Comparison of ENCODE assay signal across 10 cellular contexts in the genomic region with DNA sequence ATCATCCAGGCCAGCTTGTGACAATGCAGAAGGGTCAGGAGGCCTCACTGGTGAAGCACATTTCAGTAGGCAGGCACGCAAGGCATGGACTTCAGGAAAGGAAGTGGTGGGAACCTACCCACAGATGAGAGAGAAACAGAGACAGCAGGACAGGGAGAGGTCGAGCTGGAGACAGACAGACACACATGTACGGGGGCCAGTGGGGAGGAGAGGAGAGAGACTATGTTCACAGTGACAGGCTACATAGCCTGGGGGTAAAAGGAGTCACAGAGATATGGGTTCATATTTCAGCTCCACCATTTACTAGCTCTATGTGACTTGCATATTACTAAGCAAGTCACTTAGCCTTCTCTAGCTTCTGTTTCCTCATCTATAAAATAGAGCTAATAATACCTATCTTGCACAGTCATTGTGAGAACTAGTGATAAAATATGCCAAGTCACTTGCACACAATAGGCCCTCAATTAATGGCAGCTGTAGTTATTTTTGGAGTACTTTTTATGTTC.
DNase-seq lines count a peak whose midpoint lies in the region; ATAC-seq, FAIRE-seq and TF ChIP-seq lines count a peak whose summit lies in the region.
"Had no signal": no experiment of that assay in that cellular context is flagged by ENCODE, and none has a peak within 500 bp of the region (broad histone marks: within the 10 kb centered on the region; RNA-seq: fewer than 3 reads in every experiment).

No MANE protein-coding gene starts in this region.

- TF ChIP-seq CTCF in RWPE1 (conservative IDR thresholded peaks at IDR 0.05; ENCODE audit: low read depth) = no peak

- peak; percentile 92 for FAIRE-seq in GM18507 (lab: Jason Lieb, UNC)

- ATAC-seq in GM21619 (IDR thresholded peaks at IDR 0.05; ENCODE audit: unreplicated experiment) (peak; percentile 53), esophagus mucosa (peak; percentile 34)

- POLR2A ChIA-PET in RWPE1 (lab: Yijun Ruan, JAX; ENCODE audit: low non-redundant PET) = no interaction called here

- no peak overlapping the region for H3K27ac ChIP-seq in RWPE1
- H3K27ac ChIP-seq: thoracic aorta had no signal

- in situ Hi-C loops in KBM-7 (cut with MboI; ENCODE audit: low pct_unique_long_range_greater_than_20kb, low sequenced_read_pairs) = no loop called here
- in situ Hi-C loops in G401 (cut with HindIII; ENCODE audit: low sequenced_read_pairs) = no loop called here

- no peaks in the 10 kb centered on the region for H3K36me3 ChIP-seq in H7 (replicated peaks; ENCODE audit: control insufficient read depth, insufficient read depth, low read length)
- H3K36me3 ChIP-seq: thoracic aorta had no signal

- H3K27me3 ChIP-seq in H7 (ENCODE audit: control insufficient read depth, insufficient read depth, low read length) = no peaks in the 10 kb centered on the region

- CTCF ChIA-PET in RWPE1 (lab: Yijun Ruan, JAX) = no interaction called here

- DNase-seq in GM18507 (ENCODE audit: extremely low spot score, insufficient read length, low read depth) = no peak
- DNase-seq in KBM-7 = peak; percentile 46
- DNase-seq in NCI-H1048 (lab: John Stamatoyannopoulos, UW) = no peak
- no peak for DNase-seq in H7
- no peak for DNase-seq in RWPE1 (ENCODE audit: low spot score)
- DNase-seq in G401 (ENCODE audit: low spot score) = no peak
- DNase-seq: NCI-H2227 treated with DMSO at 0.1 percent for 48 hours had no signal

- H3K4me3 ChIP-seq in H7 (ENCODE audit: insufficient read depth, low read depth, low read length) = no peak overlapping the region
- H3K4me3 ChIP-seq: thoracic aorta had no signal
